In the genomic region with DNA sequence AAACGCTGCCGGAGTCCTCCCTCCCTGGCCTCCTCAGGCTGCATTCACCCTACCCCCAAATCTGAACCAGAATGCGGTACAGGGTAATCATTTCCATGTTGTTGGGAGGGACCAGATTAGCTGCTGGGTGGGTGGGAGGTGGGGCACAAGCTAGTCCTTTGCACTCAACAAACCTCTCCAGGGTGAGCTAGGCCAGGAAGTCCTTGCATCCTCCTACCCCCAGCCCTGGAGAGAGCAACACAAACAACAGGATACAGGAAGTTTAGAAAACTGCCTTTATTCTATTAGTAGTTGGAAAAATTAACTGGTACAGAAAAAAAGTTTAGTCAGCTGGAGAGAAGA, we compare ENCODE assay signal across 8 cellular contexts. TPM values are rescaled to one million over a fixed set of nuclear protein-coding genes. Genes with fewer than 3 reads are reported as not detected.
DNase-seq lines count a peak whose midpoint lies in the region; ATAC-seq and TF ChIP-seq lines count a peak whose summit lies in the region.

No MANE protein-coding gene starts in this region.

- CTCF ChIA-PET in BJ (lab: Yijun Ruan, JAX), result interaction anchor here (0.7 to 2.0 kb wide), 3 partner anchors 18 to 151 kb away, joined by 3 to 4 read pairs (median 3); no protein-coding TSS in a partner anchor

- H3K36me3 ChIP-seq in BJ (ENCODE audit: control insufficient read depth, insufficient read depth, low read length), result peaks cover 14% of the 10 kb centered on the region
- H3K36me3 ChIP-seq in GM23338 (ENCODE audit: insufficient read depth), result peaks cover 38% of the 10 kb centered on the region
- peaks cover 28 to 37% of the 10 kb centered on the region in 2 donors for H3K36me3 ChIP-seq in stomach smooth muscle (ENCODE audit: control insufficient read depth in 2 of 2, insufficient read depth in 2 of 2, low read length in 2 of 2)

- H3K4me3 ChIP-seq in BJ (ENCODE audit: low read depth, low read length), result peak overlapping the region; percentile 56
- peak overlapping the region; percentile 94 for H3K4me3 ChIP-seq in GM23338
- peak overlapping the region; percentile 29 for H3K4me3 ChIP-seq in iPS-11a (ENCODE audit: low read depth, low read length)
- peak overlapping the region; percentile 71 to 87 for H3K4me3 ChIP-seq in stomach smooth muscle (ENCODE audit: low read length in 2 of 2)

- H3K9ac ChIP-seq in stomach smooth muscle (ENCODE audit: low read length in 2 of 2), result peak overlapping the region; percentile 58 to 66

- peak overlapping the region; percentile 96 for H3K4me3 Mint-ChIP-seq in GM23338

- no peaks in the 10 kb centered on the region for H3K27me3 ChIP-seq in BJ (ENCODE audit: control insufficient read depth, insufficient read depth, low read length)
- H3K27me3 ChIP-seq in GM23338 (ENCODE audit: insufficient read depth), result no peaks in the 10 kb centered on the region
- no peaks in the 10 kb centered on the region for H3K27me3 ChIP-seq in stomach smooth muscle (ENCODE audit: control insufficient read depth in 1 of 2, insufficient read depth in 2 of 2, low read length in 2 of 2)

- H3K27ac ChIP-seq in GM23338 (ENCODE audit: low read depth) (peak overlapping the region; percentile 95), stomach smooth muscle (ENCODE audit: low read length) (peak overlapping the region; percentile 87)

- peak overlapping the region; percentile 95 for H3K27ac Mint-ChIP-seq in GM23338

- H2AFZ ChIP-seq in GM23338, result no peak overlapping the region

- H3K9me3 ChIP-seq in stomach smooth muscle (ENCODE audit: control insufficient read depth in 2 of 2, low read length in 2 of 2), result no peaks in the 10 kb centered on the region

- peaks cover 80% of the 10 kb centered on the region for H3K36me3 Mint-ChIP-seq in GM23338 (ENCODE audit: low read depth)

- peaks cover 14% of the 10 kb centered on the region; the same call in 1 of the 2 replicates for H3K4me1 ChIP-seq in GM23338 (ENCODE audit: insufficient read depth)
- H3K4me1 ChIP-seq in stomach smooth muscle (ENCODE audit: control insufficient read depth, insufficient read depth, low read length), result peaks cover 26% of the 10 kb centered on the region

- peaks cover 24% of the 10 kb centered on the region for H3K4me1 Mint-ChIP-seq in GM23338

- H3K9me3 Mint-ChIP-seq in GM23338, result no peaks in the 10 kb centered on the region

- H3F3A ChIP-seq in GM23338 (replicated peaks; ENCODE audit: low read depth), result peaks cover 37% of the 10 kb centered on the region

- POLR2A ChIA-PET in BJ (lab: Charles Lee), result interaction anchor here (0.7 kb wide), 1 partner anchor 116 kb away, joined by 3 read pairs; no protein-coding TSS in a partner anchor

- no peak for DNase-seq in BJ (ENCODE audit: low read depth)
- DNase-seq in GM23338 (ENCODE audit: low spot score), result no peak
- peak; percentile 17 for DNase-seq in activated T-cell treated with anti-CD3 and anti-CD28 coated beads for 48 hours (ENCODE audit: low read depth)
- no peak for DNase-seq in A172 (ENCODE audit: low spot score)
- no peak for DNase-seq in activated CD4-positive, CD25-positive, alpha-beta regulatory T cell (lab: John Stamatoyannopoulos, UW)

- peaks cover 12% of the 10 kb centered on the region for H3K27me3 Mint-ChIP-seq in GM23338 (ENCODE audit: insufficient read depth, low read depth, poor library complexity)

- H3K79me2 ChIP-seq in GM23338 (replicated peaks; ENCODE audit: insufficient read depth), result peaks cover 17% of the 10 kb centered on the region

- ATAC-seq in GM23338 (peak; percentile 4), HG03097 (IDR thresholded peaks at IDR 0.05; ENCODE audit: low FRiP score, unreplicated experiment) (no peak)

- H3K9me2 ChIP-seq in GM23338 (ENCODE audit: insufficient read depth), result no peaks in the 10 kb centered on the region

- peaks cover 11% of the 10 kb centered on the region for H4K20me1 ChIP-seq in GM23338 (replicated peaks; ENCODE audit: insufficient read depth)

- peak overlapping the region; percentile 92 for H3K4me2 ChIP-seq in GM23338

- TF ChIP-seq CTCF in BJ (IDR thresholded peaks at IDR 0.05; ENCODE audit: insufficient read depth, low read depth, low read length), result no peak
- no peak for TF ChIP-seq CTCF in GM23338 (conservative IDR thresholded peaks at IDR 0.05; ENCODE audit: low read depth in 2 of 2)

TF ChIP-seq in GM23338, 12 proteins besides CTCF, POLR2A, EP300 and RAD21:
- TF ChIP-seq NANOG (IDR thresholded peaks at IDR 0.05; ENCODE audit: borderline replicate concordance) (no peak), ZNF462 (CRISPR knock-in tag; IDR thresholded peaks at IDR 0.05) (no peak), ZNF331 (CRISPR knock-in tag; IDR thresholded peaks at IDR 0.05; ENCODE audit: low read depth) (no peak)

RNA-seq across cellular contexts. Expression of gene GPX1, which starts 0.7 kb away (rescaled TPM):
- 503 and 751 TPM in 2 replicates for polyA plus RNA-seq in BJ (2011; rRNA removed)
- 83.4 and 121 TPM in 2 replicates for polyA minus RNA-seq in BJ (2011; rRNA and poly(A)+ RNA removed)
- total RNA-seq in GM23338 (2014; rRNA removed; shearing (Covaris generic)), result 228 and 247 TPM in 2 replicates
- 394 and 404 TPM in 2 replicates for polyA plus RNA-seq in GM23338 (2016; fragmentation: Nextera tagmentation; extraction: Ambion mirVana)
- 233 and 352 TPM in 2 replicates for total RNA-seq in A172 (2014; rRNA removed; shearing (Covaris generic))

RNA-seq across cellular contexts. Expression of gene USP4, which starts 19.0 kb away (rescaled TPM):
- polyA plus RNA-seq in BJ (2011; rRNA removed), result 63.5 and 72.7 TPM in 2 replicates
- 52.5 and 68.4 TPM in 2 replicates for polyA minus RNA-seq in BJ (2011; rRNA and poly(A)+ RNA removed)
- 13.3 and 16.9 TPM in 2 replicates for total RNA-seq in GM23338 (2014; rRNA removed; shearing (Covaris generic))
- polyA plus RNA-seq in GM23338 (2016; fragmentation: Nextera tagmentation; extraction: Ambion mirVana), result 20.3 and 27.8 TPM in 2 replicates
- total RNA-seq in A172 (2014; rRNA removed; shearing (Covaris generic)), result 9.4 and 13.5 TPM in 2 replicates

RNA-seq across cellular contexts. Expression of gene RHOA, which starts 52.9 kb away (rescaled TPM):
- polyA plus RNA-seq in BJ (2011; rRNA removed), result 549 and 615 TPM in 2 replicates
- polyA minus RNA-seq in BJ (2011; rRNA and poly(A)+ RNA removed), result 619 and 769 TPM in 2 replicates
- total RNA-seq in GM23338 (2014; rRNA removed; shearing (Covaris generic)), result 373 and 421 TPM in 2 replicates
- 234 and 248 TPM in 2 replicates for polyA plus RNA-seq in GM23338 (2016; fragmentation: Nextera tagmentation; extraction: Ambion mirVana)
- total RNA-seq in A172 (2014; rRNA removed; shearing (Covaris generic)), result 612 and 632 TPM in 2 replicates

RNA-seq across cellular contexts. Expression of gene TCTA, which starts 53.4 kb away (rescaled TPM):
- polyA plus RNA-seq in BJ (2011; rRNA removed) (43.3 and 57.2 TPM in 2 replicates), GM23338 (2016; fragmentation: Nextera tagmentation; extraction: Ambion mirVana) (3.9 and 4.0 TPM in 2 replicates)
- 16.7 and 20.2 TPM in 2 replicates for polyA minus RNA-seq in BJ (2011; rRNA and poly(A)+ RNA removed)
- 5.0 and 9.7 TPM in 2 replicates for total RNA-seq in GM23338 (2014; rRNA removed; shearing (Covaris generic))
- total RNA-seq in A172 (2014; rRNA removed; shearing (Covaris generic)), result 45.8 and 58.0 TPM in 2 replicates

Comparison
In these comparisons a context has a peak if more than half of its experiments do, and no peak if none do; other contexts are left out.
1. H3K4me3 ChIP-seq: peak in every context shown above with its lines; median percentile 94 in GM23338; 79 in stomach smooth muscle; 56 in BJ; 29 in iPS-11a.